In the genomic region with DNA sequence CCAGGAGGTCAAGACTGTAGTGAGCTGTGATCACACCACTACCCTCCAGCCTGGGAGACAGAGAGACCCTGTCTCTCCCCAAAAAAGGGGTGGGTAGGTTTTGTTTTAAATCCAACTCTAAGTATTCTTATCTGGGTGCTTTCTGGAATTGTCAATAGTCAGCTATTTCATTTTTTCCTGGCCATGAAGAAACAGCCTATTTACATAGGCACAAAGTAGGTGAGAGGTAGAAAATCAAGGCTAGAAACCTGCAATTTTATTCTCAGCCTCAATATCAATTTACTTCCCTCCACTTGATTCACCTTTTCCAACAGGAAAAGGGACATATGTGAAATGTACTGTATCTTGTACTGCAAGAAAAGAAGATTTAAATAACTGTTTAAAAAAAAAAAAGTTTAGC, we compare ENCODE assay signal across 1 cellular context.
TF ChIP-seq lines count a peak whose summit lies in the region.

No MANE protein-coding gene starts in this region.

TF ChIP-seq in liver, 16 proteins besides CTCF, POLR2A, EP300 and RAD21 (continued from another document):
- TF ChIP-seq, protein P1, sequence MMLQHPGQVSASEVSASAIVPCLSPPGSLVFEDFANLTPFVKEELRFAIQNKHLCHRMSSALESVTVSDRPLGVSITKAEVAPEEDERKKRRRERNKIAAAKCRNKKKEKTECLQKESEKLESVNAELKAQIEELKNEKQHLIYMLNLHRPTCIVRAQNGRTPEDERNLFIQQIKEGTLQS (IDR thresholded peaks at IDR 0.05), result no peak
- TF ChIP-seq FOXA2 (IDR thresholded peaks at IDR 0.05) (peak; percentile 94), YY1 (IDR thresholded peaks at IDR 0.05) (no peak), EGR1 (IDR thresholded peaks at IDR 0.05; ENCODE audit: low read depth in 2 of 2) (no peak), RXRA (IDR thresholded peaks at IDR 0.05) (peak; percentile 24 to 64), SP1 (IDR thresholded peaks at IDR 0.05) (peak; percentile 41), TAF1 (conservative IDR thresholded peaks at IDR 0.05) (no peak), NR2F2 (IDR thresholded peaks at IDR 0.05) (no peak)
- TF ChIP-seq, protein P2, sequence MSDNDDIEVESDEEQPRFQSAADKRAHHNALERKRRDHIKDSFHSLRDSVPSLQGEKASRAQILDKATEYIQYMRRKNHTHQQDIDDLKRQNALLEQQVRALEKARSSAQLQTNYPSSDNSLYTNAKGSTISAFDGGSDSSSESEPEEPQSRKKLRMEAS (IDR thresholded peaks at IDR 0.05), result no peak
- TF ChIP-seq, protein P3, sequence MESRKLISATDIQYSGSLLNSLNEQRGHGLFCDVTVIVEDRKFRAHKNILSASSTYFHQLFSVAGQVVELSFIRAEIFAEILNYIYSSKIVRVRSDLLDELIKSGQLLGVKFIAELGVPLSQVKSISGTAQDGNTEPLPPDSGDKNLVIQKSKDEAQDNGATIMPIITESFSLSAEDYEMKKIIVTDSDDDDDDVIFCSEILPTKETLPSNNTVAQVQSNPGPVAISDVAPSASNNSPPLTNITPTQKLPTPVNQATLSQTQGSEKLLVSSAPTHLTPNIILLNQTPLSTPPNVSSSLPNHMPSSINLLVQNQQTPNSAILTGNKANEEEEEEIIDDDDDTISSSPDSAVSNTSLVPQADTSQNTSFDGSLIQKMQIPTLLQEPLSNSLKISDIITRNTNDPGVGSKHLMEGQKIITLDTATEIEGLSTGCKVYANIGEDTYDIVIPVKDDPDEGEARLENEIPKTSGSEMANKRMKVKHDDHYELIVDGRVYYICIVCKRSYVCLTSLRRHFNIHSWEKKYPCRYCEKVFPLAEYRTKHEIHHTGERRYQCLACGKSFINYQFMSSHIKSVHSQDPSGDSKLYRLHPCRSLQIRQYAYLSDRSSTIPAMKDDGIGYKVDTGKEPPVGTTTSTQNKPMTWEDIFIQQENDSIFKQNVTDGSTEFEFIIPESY (IDR thresholded peaks at IDR 0.05), result no peak
